17 cellular contexts compared by ENCODE assay signal in the genomic region with DNA sequence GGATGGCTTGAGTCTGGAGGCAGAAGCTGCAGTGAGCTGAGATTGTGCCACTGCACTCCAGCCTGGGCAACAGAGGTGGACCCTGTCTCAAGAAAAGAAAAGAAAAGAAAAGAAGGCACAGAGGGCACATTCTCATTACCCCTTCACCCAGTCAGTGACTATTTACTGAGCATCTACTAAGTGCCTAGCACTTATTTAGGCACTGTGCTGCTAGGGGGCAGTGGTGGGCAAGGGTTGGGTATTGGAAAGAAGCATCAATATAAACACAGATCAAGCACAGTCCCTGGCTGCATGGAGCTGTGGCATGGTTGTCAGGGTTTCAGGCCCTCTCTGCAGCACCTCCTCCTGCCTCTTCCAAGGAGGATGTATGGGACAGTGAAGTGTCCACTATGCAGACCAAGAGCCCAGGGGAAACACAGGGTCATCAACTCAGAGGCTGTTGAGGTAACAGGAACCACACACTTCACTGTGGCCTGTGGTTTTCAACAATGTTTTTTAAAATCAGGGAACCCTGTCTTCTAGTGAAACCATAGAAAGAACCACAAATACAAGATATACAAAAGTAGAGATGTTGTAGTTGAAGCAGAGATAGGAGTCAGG.
DNase-seq lines count a peak whose midpoint lies in the region; ATAC-seq and TF ChIP-seq lines count a peak whose summit lies in the region.
"Had no signal": no experiment of that assay in that cellular context is flagged by ENCODE, and none has a peak within 500 bp of the region (broad histone marks: within the 10 kb centered on the region; RNA-seq: fewer than 3 reads in every experiment).

No MANE protein-coding gene starts in this region.

- no peaks in the 10 kb centered on the region for H3K9me3 Mint-ChIP-seq in natural killer cell treated with Interleukin-12 subunit alpha and Interleukin-12 subunit beta and Interleukin-15 and Interleukin-18, amount 100 ng/mL, for 72 hours
- H3K9me3 Mint-ChIP-seq: mesothelial cell of epicardium had no signal

- no peaks in the 10 kb centered on the region for H3K4me1 ChIP-seq in gastroesophageal sphincter
- H3K4me1 ChIP-seq: breast epithelium, gastrocnemius medialis had no signal

- peak; percentile 32 for DNase-seq in NCI-H82 (lab: John Stamatoyannopoulos, UW)
- no peak for DNase-seq in NCI-H82 treated with DMSO at 0.1 percent for 48 hours (lab: John Stamatoyannopoulos, UW; ENCODE audit: unreplicated experiment)
- DNase-seq in GM12864 (ENCODE audit: low read depth), result no peak
- peak; percentile 56 for DNase-seq in NCI-H69 (lab: John Stamatoyannopoulos, UW)
- DNase-seq in epithelial cell of proximal tubule (ENCODE audit: low read depth), result no peak
- DNase-seq in SW480 (ENCODE audit: low spot score), result no peak
- DNase-seq in natural killer cell treated with Interleukin-12 subunit alpha and Interleukin-12 subunit beta and Interleukin-15 and Interleukin-18, amount 100 ng/mL, for 72 hours (ENCODE audit: low spot score), result no peak
- DNase-seq: activated CD8-positive, alpha-beta memory T cell treated with anti-CD3 and anti-CD28 coated beads, Interleukin-2, amount 10 ng/mL, durations not matched to agents 7 days and 5 days; activated naive CD4-positive, alpha-beta T cell treated with anti-CD3 and anti-CD28 coated beads, Interleukin-2, amount 50 U/mL, for 16 hours; gastrocnemius medialis; NCI-H1105; NCI-H446; occipital lobe; T-helper 9 cell had no signal

- H3K27ac Mint-ChIP-seq in natural killer cell treated with Interleukin-12 subunit alpha and Interleukin-12 subunit beta and Interleukin-15 and Interleukin-18, amount 100 ng/mL, for 72 hours, result no peak overlapping the region
- H3K27ac Mint-ChIP-seq: activated CD8-positive, alpha-beta memory T cell treated with anti-CD3 and anti-CD28 coated beads, Interleukin-2, amount 10 ng/mL, durations not matched to agents 7 days and 5 days; mesothelial cell of epicardium had no signal

- H3K27me3 ChIP-seq in gastroesophageal sphincter, result peaks cover 36% of the 10 kb centered on the region

- no peak for TF ChIP-seq POLR2A in gastroesophageal sphincter (IDR thresholded peaks at IDR 0.05)

- H3K4me3 ChIP-seq in GM12864 (ENCODE audit: low read depth, low read length) (no peak overlapping the region), epithelial cell of proximal tubule (ENCODE audit: low read depth, low read length) (no peak overlapping the region), gastroesophageal sphincter (no peak overlapping the region)
- H3K4me3 ChIP-seq: breast epithelium, gastrocnemius medialis had no signal

- peak; percentile 45 for TF ChIP-seq CTCF in GM12864 (IDR thresholded peaks at IDR 0.05; ENCODE audit: low read depth, low read length, missing control alignments)
- peak; percentile 38 for TF ChIP-seq CTCF in epithelial cell of proximal tubule (conservative IDR thresholded peaks at IDR 0.05; ENCODE audit: low read depth, low read length)
- no peak for TF ChIP-seq CTCF in gastroesophageal sphincter (IDR thresholded peaks at IDR 0.05)

- no peaks in the 10 kb centered on the region for H3K36me3 ChIP-seq in gastroesophageal sphincter
- H3K36me3 ChIP-seq: breast epithelium, gastrocnemius medialis had no signal

- no peak overlapping the region for H3K4me3 Mint-ChIP-seq in natural killer cell treated with Interleukin-12 subunit alpha and Interleukin-12 subunit beta and Interleukin-15 and Interleukin-18, amount 100 ng/mL, for 72 hours
- H3K4me3 Mint-ChIP-seq: activated CD8-positive, alpha-beta memory T cell treated with anti-CD3 and anti-CD28 coated beads, Interleukin-2, amount 10 ng/mL, durations not matched to agents 7 days and 5 days; mesothelial cell of epicardium had no signal

- ATAC-seq in gastroesophageal sphincter, result no peak
- no peak for ATAC-seq in natural killer cell treated with Interleukin-12 subunit alpha and Interleukin-12 subunit beta and Interleukin-15 and Interleukin-18, amount 100 ng/mL, for 72 hours
- ATAC-seq: activated CD8-positive, alpha-beta memory T cell treated with anti-CD3 and anti-CD28 coated beads, Interleukin-2, amount 10 ng/mL, durations not matched to agents 7 days and 5 days had no signal

- no peak overlapping the region for H3K27ac ChIP-seq in gastroesophageal sphincter
- H3K27ac ChIP-seq: breast epithelium, gastrocnemius medialis had no signal

- no peaks in the 10 kb centered on the region for H3K36me3 Mint-ChIP-seq in natural killer cell treated with Interleukin-12 subunit alpha and Interleukin-12 subunit beta and Interleukin-15 and Interleukin-18, amount 100 ng/mL, for 72 hours
- H3K36me3 Mint-ChIP-seq: activated CD8-positive, alpha-beta memory T cell treated with anti-CD3 and anti-CD28 coated beads, Interleukin-2, amount 10 ng/mL, durations not matched to agents 7 days and 5 days; mesothelial cell of epicardium had no signal

- H3K4me1 Mint-ChIP-seq in natural killer cell treated with Interleukin-12 subunit alpha and Interleukin-12 subunit beta and Interleukin-15 and Interleukin-18, amount 100 ng/mL, for 72 hours (ENCODE audit: low read depth in 2 of 2), result peaks cover 0 to 3% of the 10 kb centered on the region in 2 donors
- H3K4me1 Mint-ChIP-seq: activated CD8-positive, alpha-beta memory T cell treated with anti-CD3 and anti-CD28 coated beads, Interleukin-2, amount 10 ng/mL, durations not matched to agents 7 days and 5 days; mesothelial cell of epicardium had no signal

- no peak for TF ChIP-seq EP300 in gastroesophageal sphincter (IDR thresholded peaks at IDR 0.05)

- H3K27me3 Mint-ChIP-seq in natural killer cell treated with Interleukin-12 subunit alpha and Interleukin-12 subunit beta and Interleukin-15 and Interleukin-18, amount 100 ng/mL, for 72 hours, result peaks cover 15% of the 10 kb centered on the region in 2 donors

- no peaks in the 10 kb centered on the region for H3K9me3 ChIP-seq in gastroesophageal sphincter
- H3K9me3 ChIP-seq: breast epithelium, gastrocnemius medialis had no signal

Comparison
In these comparisons a context has a peak if more than half of its experiments do, and no peak if none do; other contexts are left out.
1. DNase-seq: peak in NCI-H82 (single experiment) and NCI-H69 (single experiment); none in NCI-H82 treated with DMSO at 0.1 percent for 48 hours (single experiment), GM12864 (single experiment), epithelial cell of proximal tubule (single experiment), SW480 (single experiment) and natural killer cell treated with Interleukin-12 subunit alpha and Interleukin-12 subunit beta and Interleukin-15 and Interleukin-18, amount 100 ng/mL, for 72 hours (single experiment).
2. CTCF ChIP-seq: peak in GM12864 (single experiment) and epithelial cell of proximal tubule (single experiment); none in gastroesophageal sphincter (0 of 4).